ENCODE assay signal across 25 cellular contexts in the genomic region with DNA sequence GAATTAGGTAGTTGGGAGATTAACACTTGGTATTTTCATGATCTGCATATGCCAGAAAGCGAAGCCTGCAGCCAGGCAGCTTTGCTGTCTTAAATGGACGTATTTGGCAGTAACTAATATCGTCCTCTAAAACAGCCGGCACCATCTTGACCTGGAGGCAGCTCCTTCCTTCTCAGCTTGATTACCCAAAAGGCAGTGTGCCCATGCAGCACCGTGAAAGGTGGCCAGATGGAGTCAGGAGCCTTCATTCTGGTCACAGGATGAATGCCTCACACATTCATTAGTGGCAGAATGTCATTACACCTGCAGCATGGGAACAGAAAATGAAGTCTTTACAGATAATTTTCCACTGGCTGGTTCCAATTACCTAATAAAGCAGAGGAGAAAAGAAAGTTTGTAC. TPM values are rescaled to one million over a fixed set of nuclear protein-coding genes. Genes with fewer than 3 reads are reported as not detected.
"Had no signal": no experiment of that assay in that cellular context is flagged by ENCODE, and none has a peak within 500 bp of the region (broad histone marks: within the 10 kb centered on the region; RNA-seq: fewer than 3 reads in every experiment).

No MANE protein-coding gene starts in this region.

- H3K27ac ChIP-seq: dorsolateral prefrontal cortex, gastrocnemius medialis, neutrophil, psoas muscle, sigmoid colon, thoracic aorta, tibial nerve, upper lobe of left lung had no signal

- FAIRE-seq: colon, kidney, urothelium cell line had no signal

- H3K4me1 ChIP-seq: gastrocnemius medialis, psoas muscle had no signal

- H3K27me3 ChIP-seq: gastrocnemius medialis, sigmoid colon, tibial nerve, upper lobe of left lung had no signal

- DNase-seq: effector CD4-positive, alpha-beta T cell; gastrocnemius medialis; head of caudate nucleus; kidney; mesenchymal stem cell; mucosa of descending colon; naive B cell; psoas muscle; right cardiac atrium; sigmoid colon; stimulated activated CD4-positive, alpha-beta T cell treated with anti-CD3 and anti-CD28 coated beads, Interleukin-2, amount 100 ng/mL, for 24 hours; stimulated activated CD4-positive, alpha-beta T cell treated with anti-CD3 and anti-CD28 coated beads, Interleukin-4, amount 100 ng/mL, for 24 hours; stimulated activated naive CD8-positive, alpha-beta T cell treated with anti-CD3 and anti-CD28 coated beads, Interleukin-15, Interleukin-2, amounts not matched to agents 100 U/mL and 50 U/mL, for 24 hours; upper lobe of left lung had no signal

- H3K4me3 ChIP-seq: dorsolateral prefrontal cortex, gastrocnemius medialis, lung, mucosa of descending colon, psoas muscle, sigmoid colon, thoracic aorta, tibial nerve, upper lobe of left lung had no signal

- ATAC-seq: gastrocnemius medialis; left lobe of liver; mucosa of descending colon; natural killer cell treated with Interleukin-12 subunit alpha and Interleukin-12 subunit beta and Interleukin-15 and Interleukin-18, amount 100 ng/mL, for 72 hours; psoas muscle; right cardiac atrium; stimulated activated memory B cell treated with anti-CD40 and anti-IgM and Interleukin-4, amounts not matched to agents 10 μg/mL and 1 μg/mL and 100 μg/mL, for 72 hours; stimulated activated naive CD8-positive, alpha-beta T cell treated with anti-CD3 and anti-CD28 coated beads, Interleukin-15, Interleukin-2, amounts not matched to agents 100 U/mL and 50 U/mL, for 24 hours had no signal

- H3K9me3 ChIP-seq: gastrocnemius medialis, mucosa of descending colon, neutrophil, psoas muscle, sigmoid colon, thoracic aorta, tibial nerve, upper lobe of left lung had no signal

- H3K36me3 ChIP-seq: gastrocnemius medialis, neutrophil, sigmoid colon, thoracic aorta, tibial nerve, upper lobe of left lung had no signal

RNA-seq across cellular contexts. Expression of gene FLT1, which starts 59.0 kb away (rescaled TPM):
- total RNA-seq: neural crest cell had no signal
